Comparison of ENCODE assay signal across 8 cellular contexts in the genomic region with DNA sequence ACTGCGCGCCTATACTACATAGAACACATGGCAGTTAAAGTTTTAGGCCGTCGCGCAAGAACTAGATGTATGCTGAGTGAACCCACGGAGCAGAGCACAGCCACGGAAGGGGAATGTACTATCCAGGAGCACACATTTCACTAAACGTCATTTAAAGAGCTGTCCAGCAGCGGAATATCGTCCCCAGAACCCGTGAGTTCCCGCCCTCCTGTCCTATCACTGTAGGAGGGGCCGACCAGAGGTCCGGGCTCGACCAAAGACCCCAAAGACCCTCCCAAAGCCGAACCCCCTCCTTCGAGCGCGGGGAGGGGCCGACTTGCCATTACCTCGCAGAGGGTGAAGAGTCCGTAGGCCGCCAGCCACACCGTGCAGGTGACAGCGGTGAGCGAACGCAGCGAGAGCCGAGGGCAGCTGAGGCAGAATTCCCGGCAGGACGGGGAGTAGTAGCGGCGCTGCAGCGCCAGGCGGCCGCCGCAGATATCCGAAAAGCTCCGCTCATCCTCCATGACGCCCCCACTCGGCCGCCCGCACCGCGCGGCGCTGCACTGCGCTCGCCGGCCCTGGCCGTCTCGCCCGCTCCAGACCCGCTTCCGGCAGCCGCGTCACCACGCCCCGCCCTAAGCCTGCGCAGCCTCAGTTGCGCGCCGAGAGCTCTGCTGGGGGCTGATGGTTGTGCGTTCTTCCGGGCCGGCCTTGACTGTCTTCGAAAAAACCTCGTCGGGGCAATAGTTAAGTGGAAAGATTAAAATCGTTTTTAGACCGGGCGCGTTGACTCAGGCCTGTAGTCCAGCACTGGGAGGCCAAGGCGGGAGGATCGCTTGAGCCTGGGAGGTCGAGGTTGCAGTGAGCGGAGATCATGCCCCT. TPM values are rescaled to one million over a fixed set of nuclear protein-coding genes. Genes with fewer than 3 reads are reported as not detected.
DNase-seq lines count a peak whose midpoint lies in the region; ATAC-seq, FAIRE-seq and TF ChIP-seq lines count a peak whose summit lies in the region.

A gene with protein sequence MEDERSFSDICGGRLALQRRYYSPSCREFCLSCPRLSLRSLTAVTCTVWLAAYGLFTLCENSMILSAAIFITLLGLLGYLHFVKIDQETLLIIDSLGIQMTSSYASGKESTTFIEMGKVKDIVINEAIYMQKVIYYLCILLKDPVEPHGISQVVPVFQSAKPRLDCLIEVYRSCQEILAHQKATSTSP (minus strand): TSS at position 571 of the 864 bp plus-strand sequence. CDS start 65 bp downstream, at position 506.

- no TSS peak for BruUV-seq in A673 (replicated peaks; lab: Mats Ljungman, UMichigan)

- TF ChIP-seq CTCF in A673 (conservative IDR thresholded peaks at IDR 0.05; ENCODE audit: low read depth, low read length) (peak; percentile 65), WERI-Rb-1 (IDR thresholded peaks at IDR 0.05; ENCODE audit: low read depth, low read length) (peak; percentile 80), breast epithelium (IDR thresholded peaks at IDR 0.05) (peak; percentile 59 to 66 (median 59))

- POLR2A ChIA-PET in A673 (lab: Charles Lee; ENCODE audit: low non-redundant PET), result interaction anchor here (0.5 kb wide), 1 partner anchor 28 kb away, joined by 3 read pairs; no protein-coding TSS in a partner anchor

- no peaks in the 10 kb centered on the region for H3K4me1 ChIP-seq in A673 (ENCODE audit: insufficient read depth, low read length, poor library complexity, severe bottlenecking)
- no peaks in the 10 kb centered on the region for H3K4me1 ChIP-seq in breast epithelium
- no peaks in the 10 kb centered on the region for H3K4me1 ChIP-seq in iPS-20b (ENCODE audit: insufficient read depth, low read length)
- H3K4me1 ChIP-seq in small intestine (ENCODE audit: control insufficient read depth in 2 of 2, insufficient read depth in 1 of 2, low read depth in 1 of 2, low read length in 1 of 2), result no peaks in the 10 kb centered on the region

- peak; percentile 69 for TF ChIP-seq POLR2A in breast epithelium (IDR thresholded peaks at IDR 0.05)

- H3K4me3 ChIP-seq in A673 (ENCODE audit: low read depth, low read length, poor library complexity, severe bottlenecking) (peak within 1 kb of the TSS; percentile 73), WERI-Rb-1 (ENCODE audit: low read depth, low read length) (peak within 1 kb of the TSS; percentile 95), breast epithelium (peak within 1 kb of the TSS; percentile 71 to 96 (median 94)), iPS-20b (ENCODE audit: low read length) (peak within 1 kb of the TSS; percentile 84), small intestine (ENCODE audit: low read depth in 1 of 2, low read length in 2 of 2) (peak within 1 kb of the TSS; percentile 86 to 95)

- WGBS in small intestine, 3 donors, result 3 to 5% (median 3%) methylated on average over 60 to 77 of the region's 77 CpGs

- intact Hi-C loops in A673 (cut with micrococcal nuclease; ENCODE audit: unreplicated experiment), result no loop called here
- intact Hi-C loops in breast epithelium (cut with DNase I; ENCODE audit: low total_unique reads), result no loop called here

- peak within 1 kb of the TSS; percentile 67; the same call in 1 of the 2 replicates for H3K9ac ChIP-seq in iPS-20b (ENCODE audit: low read depth, low read length)

- CTCF ChIA-PET in A673 (lab: Charles Lee), result interaction anchor here (0.6 to 2.0 kb wide), 10 partner anchors 15 to 173 kb away, joined by 3 to 11 read pairs (median 4); a partner anchor contains a TSS

- H3K27me3 ChIP-seq in A673 (replicated peaks; ENCODE audit: insufficient read depth, low read depth, low read length, poor library complexity) (no peaks in the 10 kb centered on the region), WERI-Rb-1 (ENCODE audit: insufficient read depth, low read depth, severe bottlenecking) (no peaks in the 10 kb centered on the region), breast epithelium (no peaks in the 10 kb centered on the region), iPS-20b (ENCODE audit: insufficient read depth, low read length) (peaks cover 60% of the 10 kb centered on the region), small intestine (ENCODE audit: control insufficient read depth in 2 of 2, insufficient read depth in 2 of 2, low read length in 2 of 2) (no peaks in the 10 kb centered on the region)

- no peak for FAIRE-seq in small intestine (lab: Jason Lieb, UNC)

- H3K9me3 ChIP-seq in A673 (ENCODE audit: low read depth, low read length, poor library complexity, severe bottlenecking) (no peaks in the 10 kb centered on the region), WERI-Rb-1 (ENCODE audit: severe bottlenecking) (peaks cover 3% of the 10 kb centered on the region), breast epithelium (no peaks in the 10 kb centered on the region), iPS-20b (ENCODE audit: insufficient read depth, low read depth, low read length) (no peaks in the 10 kb centered on the region), small intestine (ENCODE audit: control insufficient read depth, low read depth) (no peaks in the 10 kb centered on the region)

- peak; percentile 94 for DNase-seq in A673 (ENCODE audit: low spot score)
- DNase-seq in NCI-H2196 (lab: John Stamatoyannopoulos, UW; ENCODE audit: unreplicated experiment), result peak; percentile 88
- DNase-seq in WERI-Rb-1, result peak; percentile 92
- peak; percentile 75 to 84 for DNase-seq in breast epithelium (ENCODE audit: low spot score in 2 of 2)
- DNase-seq in small intestine, result peak; percentile 89

- ATAC-seq in GM18520 (IDR thresholded peaks at IDR 0.05; ENCODE audit: unreplicated experiment), result peak; percentile 87
- ATAC-seq in HG03060 (IDR thresholded peaks at IDR 0.05; ENCODE audit: low read depth, unreplicated experiment), result peak; percentile 58

- H3K36me3 ChIP-seq in A673 (ENCODE audit: insufficient read depth, low read length, poor library complexity, severe bottlenecking) (no peaks in the 10 kb centered on the region), WERI-Rb-1 (no peaks in the 10 kb centered on the region), breast epithelium (no peaks in the 10 kb centered on the region), iPS-20b (ENCODE audit: insufficient read depth, low read depth, low read length) (no peaks in the 10 kb centered on the region), small intestine (ENCODE audit: control insufficient read depth in 2 of 2, insufficient read depth in 2 of 2, low read length in 2 of 2) (peaks cover 0 to 2% of the 10 kb centered on the region in 2 donors)

- H3K27ac ChIP-seq in A673 (ENCODE audit: low read depth, low read length, poor library complexity, severe bottlenecking) (peak within 1 kb of the TSS; percentile 56), WERI-Rb-1 (peak within 1 kb of the TSS; percentile 19; the same call in 1 of the 2 replicates), breast epithelium (peak within 1 kb of the TSS; percentile 91 to 97), iPS-20b (ENCODE audit: low read length) (no peak within 1 kb of the TSS), small intestine (ENCODE audit: low read depth in 1 of 2, low read length in 1 of 2) (peak within 1 kb of the TSS; percentile 80 to 81)

RNA-seq across cellular contexts. Expression of the gene that starts here (rescaled TPM):
- 25.7 TPM in 2 replicates for total RNA-seq in A673 (2021)
- 10 to 100 TPM; 32.8 to 37.6 (median 33.8) TPM for total RNA-seq in breast epithelium
- 10 to 100 TPM; 19.6 to 23.2 (median 21.9) TPM for polyA plus RNA-seq in small intestine
